16 cellular contexts compared by ENCODE assay signal in genomic region chr22:37679670-37680069, GRCh38. TPM values are rescaled to one million over a fixed set of nuclear protein-coding genes. Genes with fewer than 3 reads are reported as not detected.
DNase-seq lines count a peak whose midpoint lies in the region; ATAC-seq and TF ChIP-seq lines count a peak whose summit lies in the region.
"Had no signal": no experiment of that assay in that cellular context is flagged by ENCODE, and none has a peak within 500 bp of the region (broad histone marks: within the 10 kb centered on the region; RNA-seq: fewer than 3 reads in every experiment).

No MANE protein-coding gene starts in this region.

- no peaks in the 10 kb centered on the region for H3K27me3 Mint-ChIP-seq in activated T-cell treated with anti-CD3 and anti-CD28 coated beads, Interleukin-2, amount 50 U/mL, for 4 hours (ENCODE audit: low read depth)
- no peaks in the 10 kb centered on the region for H3K27me3 Mint-ChIP-seq in activated T-helper 2 cell treated with anti-CD3 and anti-CD28 coated beads, Interferon-gamma antibody, Interleukin-2, Interleukin-4, amounts not matched to agents 10 μg/mL and 5 μg/mL and 100 μg/mL, durations not matched to agents 14 hours and 24 hours and 36 hours (ENCODE audit: low read depth)
- H3K27me3 Mint-ChIP-seq in type B pancreatic cell = no peaks in the 10 kb centered on the region
- H3K27me3 Mint-ChIP-seq: stimulated activated naive B cell treated with anti-CD40 and anti-IgM and Interleukin-4, amounts not matched to agents 10 μg/mL and 1 μg/mL and 100 μg/mL, for 72 hours had no signal

- peaks cover 34% of the 10 kb centered on the region for H3K4me1 ChIP-seq in mesenchymal stem cell (ENCODE audit: control insufficient read depth, insufficient read depth, low read depth, low read length)

- H3K79me1 ChIP-seq in mesenchymal stem cell (replicated peaks; ENCODE audit: low read length, poor library complexity, severe bottlenecking) = no peaks in the 10 kb centered on the region

- H3K9me3 ChIP-seq in mesenchymal stem cell (ENCODE audit: control insufficient read depth, low read length) = no peaks in the 10 kb centered on the region
- H3K9me3 ChIP-seq: SK-N-SH had no signal

- H3K4me3 ChIP-seq in mesenchymal stem cell (ENCODE audit: insufficient read depth in 1 of 2, low read depth in 1 of 2, low read length in 2 of 2) = peak overlapping the region in 1 of 2 experiments; percentile 9

- peaks cover 36% of the 10 kb centered on the region for H3K4me1 Mint-ChIP-seq in activated T-cell treated with anti-CD3 and anti-CD28 coated beads, Interleukin-2, amount 50 U/mL, for 4 hours (ENCODE audit: low read depth)
- peaks cover 30% of the 10 kb centered on the region for H3K4me1 Mint-ChIP-seq in activated T-helper 2 cell treated with anti-CD3 and anti-CD28 coated beads, Interferon-gamma antibody, Interleukin-2, Interleukin-4, amounts not matched to agents 10 μg/mL and 5 μg/mL and 100 μg/mL, durations not matched to agents 14 hours and 24 hours and 36 hours (ENCODE audit: low read depth)
- peaks cover 17% of the 10 kb centered on the region for H3K4me1 Mint-ChIP-seq in type B pancreatic cell (ENCODE audit: unreplicated experiment)

- no peak overlapping the region for H3K4ac ChIP-seq in mesenchymal stem cell (ENCODE audit: low read depth in 1 of 2, low read length in 2 of 2)

- peak overlapping the region; percentile 34 for H3K27ac ChIP-seq in mesenchymal stem cell (ENCODE audit: low read length, poor library complexity, severe bottlenecking)

- H3K18ac ChIP-seq in mesenchymal stem cell (ENCODE audit: low read depth in 1 of 2, low read length in 2 of 2) = no peak overlapping the region

- peak overlapping the region; percentile 65 for H3K27ac Mint-ChIP-seq in activated T-helper 2 cell treated with anti-CD3 and anti-CD28 coated beads, Interferon-gamma antibody, Interleukin-2, Interleukin-4, amounts not matched to agents 10 μg/mL and 5 μg/mL and 100 μg/mL, durations not matched to agents 14 hours and 24 hours and 36 hours
- H3K27ac Mint-ChIP-seq in type B pancreatic cell = no peak overlapping the region
- H3K27ac Mint-ChIP-seq: stimulated activated naive B cell treated with anti-CD40 and anti-IgM and Interleukin-4, amounts not matched to agents 10 μg/mL and 1 μg/mL and 100 μg/mL, for 72 hours had no signal

- H4K91ac ChIP-seq in mesenchymal stem cell (ENCODE audit: low read length) = no peak overlapping the region

- H3K36me3 ChIP-seq in mesenchymal stem cell (ENCODE audit: control insufficient read depth in 1 of 2, insufficient read depth in 2 of 2, low read depth in 1 of 2, low read length in 2 of 2) = peaks cover 22 to 23% of the 10 kb centered on the region in 2 experiments

- DNase-seq in activated T-cell treated with anti-CD3 and anti-CD28 coated beads, Interleukin-2, amount 50 U/mL, for 4 hours = no peak
- no peak for DNase-seq in activated T-cell treated with anti-CD3 and anti-CD28 coated beads, Interleukin-2, amount 50 U/mL, for 1 hour
- DNase-seq in activated T-helper 2 cell treated with anti-CD3 and anti-CD28 coated beads, Interferon-gamma antibody, Interleukin-2, Interleukin-4, amounts not matched to agents 10 μg/mL and 5 μg/mL and 100 μg/mL, durations not matched to agents 14 hours and 24 hours and 36 hours (ENCODE audit: low spot score) = no peak
- no peak for DNase-seq in mesenchymal stem cell
- DNase-seq in type B pancreatic cell (ENCODE audit: extremely low spot score, unreplicated experiment) = no peak
- DNase-seq in EL = no peak
- no peak for DNase-seq in NOMO-1 treated with dmso at 0.1 percent for 144 hours (lab: John Stamatoyannopoulos, UW; ENCODE audit: unreplicated experiment)
- DNase-seq: GDM1; H7; NCI-H187 treated with DMSO at 0.1 percent for 48 hours; NCI-H524; OCI-M1; SK-N-SH; small intestine; stimulated activated naive B cell treated with anti-CD40 and anti-IgM and Interleukin-4, amounts not matched to agents 10 μg/mL and 1 μg/mL and 100 μg/mL, for 72 hours had no signal

- no peak overlapping the region for H2BK120ac ChIP-seq in mesenchymal stem cell (ENCODE audit: low read depth, low read length)

- TF ChIP-seq CTCF in type B pancreatic cell (conservative IDR thresholded peaks at IDR 0.05) = no peak

- H2AFZ ChIP-seq in mesenchymal stem cell (ENCODE audit: low read depth, low read length) = no peak overlapping the region

- no peak overlapping the region for H2BK15ac ChIP-seq in mesenchymal stem cell (ENCODE audit: low read depth, poor library complexity, severe bottlenecking)

- intact Hi-C loops in activated T-helper 2 cell treated with anti-CD3 and anti-CD28 coated beads, Interferon-gamma antibody, Interleukin-2, Interleukin-4, amounts not matched to agents 10 μg/mL and 5 μg/mL and 100 μg/mL, durations not matched to agents 14 hours and 24 hours and 36 hours (cut with micrococcal nuclease) = loop anchor here (2.0 to 10.0 kb wide), 3 partner anchors 73 to 165 kb away; partner anchors contain the start of genes ANKRD54, EIF3L and GCAT

- no peaks in the 10 kb centered on the region for H3K9me3 Mint-ChIP-seq in activated T-cell treated with anti-CD3 and anti-CD28 coated beads, Interleukin-2, amount 50 U/mL, for 4 hours
- H3K9me3 Mint-ChIP-seq in activated T-helper 2 cell treated with anti-CD3 and anti-CD28 coated beads, Interferon-gamma antibody, Interleukin-2, Interleukin-4, amounts not matched to agents 10 μg/mL and 5 μg/mL and 100 μg/mL, durations not matched to agents 14 hours and 24 hours and 36 hours = no peaks in the 10 kb centered on the region
- no peaks in the 10 kb centered on the region for H3K9me3 Mint-ChIP-seq in type B pancreatic cell
- H3K9me3 Mint-ChIP-seq: stimulated activated naive B cell treated with anti-CD40 and anti-IgM and Interleukin-4, amounts not matched to agents 10 μg/mL and 1 μg/mL and 100 μg/mL, for 72 hours had no signal

- H3K27me3 ChIP-seq in mesenchymal stem cell (ENCODE audit: control insufficient read depth in 1 of 2, insufficient read depth in 1 of 2, low read length in 2 of 2) = no peaks in the 10 kb centered on the region

- peak overlapping the region; percentile 27 for H3K9ac ChIP-seq in mesenchymal stem cell (ENCODE audit: low read length)
- H3K9ac ChIP-seq: SK-N-SH had no signal

- no peak overlapping the region for H2BK12ac ChIP-seq in mesenchymal stem cell (ENCODE audit: low read length in 2 of 2)

- H3K4me3 Mint-ChIP-seq in activated T-cell treated with anti-CD3 and anti-CD28 coated beads, Interleukin-2, amount 50 U/mL, for 4 hours = peak overlapping the region; percentile 32
- peak overlapping the region; percentile 35 for H3K4me3 Mint-ChIP-seq in activated T-helper 2 cell treated with anti-CD3 and anti-CD28 coated beads, Interferon-gamma antibody, Interleukin-2, Interleukin-4, amounts not matched to agents 10 μg/mL and 5 μg/mL and 100 μg/mL, durations not matched to agents 14 hours and 24 hours and 36 hours (ENCODE audit: low read depth)
- peak overlapping the region; percentile 39 for H3K4me3 Mint-ChIP-seq in type B pancreatic cell

- peak overlapping the region in 1 of 2 experiments; percentile 46 for H3K14ac ChIP-seq in mesenchymal stem cell (ENCODE audit: low read length in 2 of 2)

- H3K4me2 ChIP-seq in mesenchymal stem cell (ENCODE audit: low read length, poor library complexity, severe bottlenecking) = no peak overlapping the region

- no peak overlapping the region for H3K23ac ChIP-seq in mesenchymal stem cell (ENCODE audit: low read length in 2 of 2)

- no peak overlapping the region for H2AK5ac ChIP-seq in mesenchymal stem cell (ENCODE audit: low read length, severe bottlenecking)

- 93% methylated on average over 7 of the region's 8 CpGs for WGBS in mesenchymal stem cell

- no peaks in the 10 kb centered on the region for H3K36me3 Mint-ChIP-seq in activated T-cell treated with anti-CD3 and anti-CD28 coated beads, Interleukin-2, amount 50 U/mL, for 4 hours (ENCODE audit: insufficient read depth)
- peaks cover 27% of the 10 kb centered on the region for H3K36me3 Mint-ChIP-seq in activated T-helper 2 cell treated with anti-CD3 and anti-CD28 coated beads, Interferon-gamma antibody, Interleukin-2, Interleukin-4, amounts not matched to agents 10 μg/mL and 5 μg/mL and 100 μg/mL, durations not matched to agents 14 hours and 24 hours and 36 hours (ENCODE audit: low read depth)
- H3K36me3 Mint-ChIP-seq in type B pancreatic cell = no peaks in the 10 kb centered on the region

- H4K8ac ChIP-seq in mesenchymal stem cell (ENCODE audit: low read length) = no peak overlapping the region

- ATAC-seq in activated T-cell treated with anti-CD3 and anti-CD28 coated beads, Interleukin-2, amount 50 U/mL, for 4 hours = no peak
- no peak for ATAC-seq in GM21381 (IDR thresholded peaks at IDR 0.05; ENCODE audit: unreplicated experiment)
- ATAC-seq: stimulated activated naive B cell treated with anti-CD40 and anti-IgM and Interleukin-4, amounts not matched to agents 10 μg/mL and 1 μg/mL and 100 μg/mL, for 72 hours had no signal

- H2BK5ac ChIP-seq in mesenchymal stem cell (ENCODE audit: low read depth, low read length, poor library complexity, severe bottlenecking) = no peak overlapping the region

RNA-seq across cellular contexts. Expression of gene LGALS1, which starts 4.2 kb away (rescaled TPM):
- total RNA-seq in activated T-cell treated with anti-CD3 and anti-CD28 coated beads, Interleukin-2, amount 50 U/mL, for 4 hours = 10 to 100 TPM; 23.5 to 39.5 (median 24.9) TPM
- total RNA-seq in activated T-helper 2 cell treated with anti-CD3 and anti-CD28 coated beads, Interferon-gamma antibody, Interleukin-2, Interleukin-4, amounts not matched to agents 10 μg/mL and 5 μg/mL and 100 μg/mL, durations not matched to agents 14 hours and 24 hours and 36 hours = 892 and 921 TPM in 2 replicates
- 4,707 TPM for polyA plus RNA-seq in mesenchymal stem cell (2013, experiment 1 of 2)
- polyA plus RNA-seq in mesenchymal stem cell (2013, experiment 2 of 2) = 4,802 TPM
- 1.8 and 235 TPM in 2 replicates for total RNA-seq in type B pancreatic cell (ENCODE audit: low replicate concordance)

RNA-seq across cellular contexts. Expression of gene NOL12, which starts 6.5 kb away (rescaled TPM):
- 10 to 100 TPM; 58.7 to 66.4 (median 65.2) TPM for total RNA-seq in activated T-cell treated with anti-CD3 and anti-CD28 coated beads, Interleukin-2, amount 50 U/mL, for 4 hours
- total RNA-seq in activated T-helper 2 cell treated with anti-CD3 and anti-CD28 coated beads, Interferon-gamma antibody, Interleukin-2, Interleukin-4, amounts not matched to agents 10 μg/mL and 5 μg/mL and 100 μg/mL, durations not matched to agents 14 hours and 24 hours and 36 hours = 55.4 and 60.6 TPM in 2 replicates
- 14.9 TPM for polyA plus RNA-seq in mesenchymal stem cell (2013, experiment 1 of 2)
- 13.9 TPM for polyA plus RNA-seq in mesenchymal stem cell (2013, experiment 2 of 2)
- total RNA-seq in type B pancreatic cell (ENCODE audit: low replicate concordance) = 18.5 and 23.9 TPM in 2 replicates

RNA-seq across cellular contexts. Expression of gene TRIOBP, which starts 17.2 kb away (rescaled TPM):
- 10 to 100 TPM; 14.9 to 19.0 (median 17.2) TPM for total RNA-seq in activated T-cell treated with anti-CD3 and anti-CD28 coated beads, Interleukin-2, amount 50 U/mL, for 4 hours
- total RNA-seq in activated T-helper 2 cell treated with anti-CD3 and anti-CD28 coated beads, Interferon-gamma antibody, Interleukin-2, Interleukin-4, amounts not matched to agents 10 μg/mL and 5 μg/mL and 100 μg/mL, durations not matched to agents 14 hours and 24 hours and 36 hours = 37.2 and 43.3 TPM in 2 replicates
- 67.0 TPM for polyA plus RNA-seq in mesenchymal stem cell (2013, experiment 1 of 2)
- polyA plus RNA-seq in mesenchymal stem cell (2013, experiment 2 of 2) = 64.8 TPM
- total RNA-seq in type B pancreatic cell (ENCODE audit: low replicate concordance) = 42.9 and 47.0 TPM in 2 replicates

RNA-seq across cellular contexts. Expression of gene PDXP, which starts 21.1 kb away (rescaled TPM):
- total RNA-seq in activated T-cell treated with anti-CD3 and anti-CD28 coated beads, Interleukin-2, amount 50 U/mL, for 4 hours = 10 to 100 TPM; 39.0 to 50.2 (median 43.7) TPM
- 40.1 and 41.9 TPM in 2 replicates for total RNA-seq in activated T-helper 2 cell treated with anti-CD3 and anti-CD28 coated beads, Interferon-gamma antibody, Interleukin-2, Interleukin-4, amounts not matched to agents 10 μg/mL and 5 μg/mL and 100 μg/mL, durations not matched to agents 14 hours and 24 hours and 36 hours
- polyA plus RNA-seq in mesenchymal stem cell (2013, experiment 1 of 2) = 7.5 TPM
- 6.7 TPM for polyA plus RNA-seq in mesenchymal stem cell (2013, experiment 2 of 2)
- total RNA-seq in type B pancreatic cell (ENCODE audit: low replicate concordance) = 15.6 and 30.2 TPM in 2 replicates

RNA-seq across cellular contexts. Expression of gene SH3BP1, which starts 40.2 kb away (rescaled TPM):
- total RNA-seq in activated T-cell treated with anti-CD3 and anti-CD28 coated beads, Interleukin-2, amount 50 U/mL, for 4 hours = 10 to 100 TPM; 51.1 to 54.3 (median 52.5) TPM
- total RNA-seq in activated T-helper 2 cell treated with anti-CD3 and anti-CD28 coated beads, Interferon-gamma antibody, Interleukin-2, Interleukin-4, amounts not matched to agents 10 μg/mL and 5 μg/mL and 100 μg/mL, durations not matched to agents 14 hours and 24 hours and 36 hours = 117 and 122 TPM in 2 replicates
- polyA plus RNA-seq in mesenchymal stem cell (2013, experiment 1 of 2) = 15.4 TPM
- 15.0 TPM for polyA plus RNA-seq in mesenchymal stem cell (2013, experiment 2 of 2)
- total RNA-seq in type B pancreatic cell (ENCODE audit: low replicate concordance) = 30.0 and 31.1 TPM in 2 replicates
